In the genomic region with DNA sequence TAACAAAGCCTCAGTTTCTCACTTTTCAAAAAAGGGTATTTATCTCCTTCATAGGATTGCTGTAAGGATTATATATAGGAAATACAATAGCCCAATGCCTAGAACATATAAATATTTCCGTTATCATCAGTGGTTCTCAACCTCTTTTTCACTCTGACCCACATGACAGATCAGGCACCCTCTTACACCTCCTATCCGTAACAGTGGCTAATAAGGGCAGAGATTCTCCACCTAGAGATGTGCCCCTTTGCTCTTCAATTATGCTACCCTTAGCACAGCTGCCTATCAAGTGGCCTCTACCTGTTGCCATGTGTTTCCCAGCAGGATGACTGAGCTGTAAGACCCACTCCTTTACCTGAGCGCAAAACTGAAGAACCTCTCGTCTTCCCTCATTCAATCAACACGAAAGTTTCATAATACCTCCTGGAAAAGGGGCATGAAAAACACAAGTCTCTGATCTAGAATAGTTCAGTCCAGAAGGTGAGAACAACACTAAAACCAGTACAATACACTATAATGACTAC, we compare ENCODE assay signal across 1 cellular context.
TF ChIP-seq lines count a peak whose summit lies in the region.

No MANE protein-coding gene starts in this region.

TF ChIP-seq in HEK293, 187 proteins besides CTCF, POLR2A, EP300 and RAD21 (continued from another document):
- no peak for TF ChIP-seq ZBTB48 (tag by site-specific recombination; IDR thresholded peaks at IDR 0.05)
TF ChIP-seq in HEK293: peak in this region for 3.
